In the genomic region with DNA sequence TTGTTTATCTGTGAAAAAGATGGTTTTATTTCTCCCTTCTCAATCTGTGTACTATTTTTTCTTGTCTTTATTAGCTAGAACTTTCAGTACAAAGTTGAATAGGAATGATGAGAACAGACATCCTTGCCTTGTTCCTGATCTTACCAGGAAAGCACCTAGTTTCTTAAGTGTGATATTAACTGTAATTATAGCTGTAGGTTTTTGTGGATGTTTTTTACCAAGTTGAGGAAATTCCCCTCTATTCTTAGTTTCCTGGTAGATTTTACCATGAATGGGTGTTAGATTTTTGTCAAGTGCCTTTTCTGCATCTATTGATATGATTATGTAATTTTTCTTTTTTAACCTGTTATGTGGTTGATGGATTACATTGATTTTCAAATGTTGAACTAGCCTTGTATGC, we compare ENCODE assay signal across 20 cellular contexts.
DNase-seq lines count a peak whose midpoint lies in the region; ATAC-seq, FAIRE-seq and TF ChIP-seq lines count a peak whose summit lies in the region.
"Had no signal": no experiment of that assay in that cellular context is flagged by ENCODE, and none has a peak within 500 bp of the region (broad histone marks: within the 10 kb centered on the region; RNA-seq: fewer than 3 reads in every experiment).

No MANE protein-coding gene starts in this region.

- peak; percentile 25 for FAIRE-seq in D721Med (lab: Jason Lieb, UNC)
- FAIRE-seq: G401.6, GM19239 had no signal

- peak; percentile 52 for ATAC-seq in GM18868 (IDR thresholded peaks at IDR 0.05; ENCODE audit: unreplicated experiment)
- ATAC-seq in HG02678 (IDR thresholded peaks at IDR 0.05; ENCODE audit: unreplicated experiment): peak; percentile 55
- peak; percentile 53 for ATAC-seq in HG03378 (IDR thresholded peaks at IDR 0.05; ENCODE audit: unreplicated experiment)
- ATAC-seq: GM23338, HCT116 had no signal

- TF ChIP-seq CTCF in D721Med (IDR thresholded peaks at IDR 0.05; ENCODE audit: insufficient read depth, missing control alignments): no peak

- DNase-seq in D721Med (ENCODE audit: insufficient read length, low spot score) (no peak), AG08395 (ENCODE audit: low spot score) (no peak), dedifferentiated amniotic fluid mesenchymal stem cell (ENCODE audit: extremely low spot score) (no peak), NCI-H2227 treated with DMSO at 0.1 percent for 48 hours (lab: John Stamatoyannopoulos, UW) (no peak), C1 segment of cervical spinal cord (lab: John Stamatoyannopoulos, UW) (no peak)
- DNase-seq: 8988T; Calu3; CD4-positive, alpha-beta memory T cell; COR-L47; DMS153; DND-41; H9; HFFc6 had no signal
